1 cellular context compared by ENCODE assay signal in genomic region chr19:31377736-31378135, GRCh38.
TF ChIP-seq lines count a peak whose summit lies in the region.

No MANE protein-coding gene starts in this region.

TF ChIP-seq in A549, 52 proteins besides CTCF, POLR2A, EP300 and RAD21 (continued from another document):
- no peak for TF ChIP-seq REST (IDR thresholded peaks at IDR 0.05)
- no peak for TF ChIP-seq HOXA7 (CRISPR knock-in tag; IDR thresholded peaks at IDR 0.05)
- no peak for TF ChIP-seq CEBPB (IDR thresholded peaks at IDR 0.05)
- TF ChIP-seq USF2 (IDR thresholded peaks at IDR 0.05): no peak
- TF ChIP-seq FOSB (CRISPR knock-in tag; IDR thresholded peaks at IDR 0.05): no peak
- TF ChIP-seq FOSL2 (IDR thresholded peaks at IDR 0.05): no peak
- no peak for TF ChIP-seq FOSL2 (CRISPR knock-in tag; IDR thresholded peaks at IDR 0.05)
- TF ChIP-seq CBX2 (IDR thresholded peaks at IDR 0.05; ENCODE audit: borderline replicate concordance, low read depth): no peak
- no peak for TF ChIP-seq PHF8 (IDR thresholded peaks at IDR 0.05; ENCODE audit: borderline replicate concordance, low read depth)
- no peak for TF ChIP-seq ZNF302 (CRISPR knock-in tag; IDR thresholded peaks at IDR 0.05)
- TF ChIP-seq HEYL (CRISPR knock-in tag; IDR thresholded peaks at IDR 0.05): no peak
- no peak for TF ChIP-seq HES2 (IDR thresholded peaks at IDR 0.05)
